In the genomic region with DNA sequence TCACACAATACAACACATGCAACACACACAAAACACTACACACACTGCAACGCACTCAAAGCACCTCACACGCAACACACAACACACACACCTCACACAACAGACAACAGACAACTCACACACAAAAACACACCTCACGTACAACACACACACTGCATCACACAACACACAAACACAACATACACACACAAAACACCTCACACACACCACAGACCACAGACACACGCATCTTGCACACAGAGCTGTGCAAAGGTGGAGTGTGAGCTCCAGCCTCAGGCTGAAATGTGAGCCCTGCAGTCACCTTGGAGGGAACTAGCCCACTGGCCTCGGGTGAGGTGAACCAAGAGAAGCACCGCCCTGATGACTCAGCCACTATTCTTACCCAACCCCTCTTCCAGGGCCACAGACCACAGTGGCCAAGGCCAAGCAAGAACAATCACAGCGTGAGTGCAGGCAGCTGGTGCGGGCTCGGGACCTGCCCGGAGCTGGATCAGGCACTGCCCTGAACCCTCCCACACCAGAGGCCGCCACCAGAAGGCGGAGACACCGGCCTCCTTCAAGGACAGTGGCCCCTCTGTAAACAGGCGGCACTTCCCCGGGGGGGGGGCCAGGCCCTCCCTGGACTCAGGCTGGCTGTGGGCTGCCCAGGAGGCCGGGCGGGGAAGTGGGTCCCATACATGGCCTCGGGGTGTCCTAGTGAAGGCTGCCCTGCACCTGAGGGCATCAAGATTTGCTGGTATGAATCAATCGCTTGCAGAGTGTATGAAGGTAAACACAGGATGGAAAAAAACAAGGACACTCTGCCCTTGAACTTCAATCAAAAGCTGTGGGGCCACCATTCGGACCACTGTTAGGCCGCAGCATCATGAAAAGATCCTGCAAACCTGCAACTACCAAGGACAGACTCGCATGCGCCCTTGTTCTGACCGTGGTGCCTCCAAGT, we compare ENCODE assay signal across 1 cellular context.
TF ChIP-seq lines count a peak whose summit lies in the region.

No MANE protein-coding gene starts in this region.

TF ChIP-seq in HepG2, 621 proteins besides CTCF, POLR2A, EP300 and RAD21 (continued from another document and continues in another):
- TF ChIP-seq SP1 (IDR thresholded peaks at IDR 0.05) (no peak), SP1 (CRISPR knock-in tag; IDR thresholded peaks at IDR 0.05) (peak; percentile 68), ZNF382 (CRISPR knock-in tag; IDR thresholded peaks at IDR 0.05; ENCODE audit: borderline replicate concordance) (no peak), ZNF83 (CRISPR knock-in tag; IDR thresholded peaks at IDR 0.05; ENCODE audit: borderline replicate concordance) (0 out of 2 replicates have a peak, but pooled peaks have one; percentile 40), HOXA5 (CRISPR knock-in tag; IDR thresholded peaks at IDR 0.05) (peak; percentile 82), NFE2L1 (CRISPR knock-in tag; IDR thresholded peaks at IDR 0.05; ENCODE audit: borderline replicate concordance) (peak; percentile 94; the same call in 1 of the 2 replicates), TBP (CRISPR knock-in tag; IDR thresholded peaks at IDR 0.05) (no peak), KDM4B (CRISPR knock-in tag; IDR thresholded peaks at IDR 0.05) (no peak), DNMT1 (CRISPR knock-in tag; IDR thresholded peaks at IDR 0.05) (peak; percentile 43; the same call in 1 of the 2 replicates), IKZF1 (IDR thresholded peaks at IDR 0.05) (no peak), ZNF501 (CRISPR knock-in tag; IDR thresholded peaks at IDR 0.05) (peak; percentile 89), ZC3H4 (CRISPR knock-in tag; IDR thresholded peaks at IDR 0.05; ENCODE audit: borderline replicate concordance) (no peak; the same call in 1 of the 2 replicates), HOXA9 (CRISPR knock-in tag; IDR thresholded peaks at IDR 0.05; ENCODE audit: borderline replicate concordance) (0 out of 2 replicates have a peak, but pooled peaks have one; percentile 7), TCF7L2 (IDR thresholded peaks at IDR 0.05; ENCODE audit: low read depth, low read length) (no peak), NRL (CRISPR knock-in tag; IDR thresholded peaks at IDR 0.05; ENCODE audit: borderline replicate concordance) (peak; percentile 80), ARNTL (CRISPR knock-in tag; IDR thresholded peaks at IDR 0.05) (peak; percentile 87), ZNF782 (CRISPR knock-in tag; IDR thresholded peaks at IDR 0.05; ENCODE audit: borderline replicate concordance) (no peak), CENPX (CRISPR knock-in tag; IDR thresholded peaks at IDR 0.05) (no peak), SP4 (CRISPR knock-in tag; IDR thresholded peaks at IDR 0.05) (0 out of 2 replicates have a peak, but pooled peaks have one; percentile 56), PRMT3 (CRISPR knock-in tag; IDR thresholded peaks at IDR 0.05; ENCODE audit: borderline replicate concordance, low read depth) (peak; percentile 51; the same call in 1 of the 2 replicates), MTF1 (CRISPR knock-in tag; IDR thresholded peaks at IDR 0.05) (no peak)
- TF ChIP-seq, protein P1, sequence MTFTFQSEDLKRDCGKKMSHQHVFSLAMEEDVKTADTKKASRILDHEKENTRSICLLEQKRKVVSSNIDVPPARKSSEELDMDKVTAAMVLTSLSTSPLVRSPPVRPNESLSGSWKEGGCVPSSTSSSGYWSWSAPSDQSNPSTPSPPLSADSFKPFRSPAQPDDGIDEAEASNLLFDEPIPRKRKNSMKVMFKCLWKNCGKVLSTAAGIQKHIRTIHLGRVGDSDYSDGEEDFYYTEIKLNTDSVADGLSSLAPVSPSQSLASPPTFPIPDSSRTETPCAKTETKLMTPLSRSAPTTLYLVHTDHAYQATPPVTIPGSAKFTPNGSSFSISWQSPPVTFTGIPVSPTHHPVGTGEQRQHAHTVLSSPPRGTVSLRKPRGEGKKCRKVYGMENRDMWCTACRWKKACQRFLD (CRISPR knock-in tag; IDR thresholded peaks at IDR 0.05; ENCODE audit: borderline replicate concordance), result no peak; the same call in 1 of the 2 replicates
- TF ChIP-seq, protein P2, sequence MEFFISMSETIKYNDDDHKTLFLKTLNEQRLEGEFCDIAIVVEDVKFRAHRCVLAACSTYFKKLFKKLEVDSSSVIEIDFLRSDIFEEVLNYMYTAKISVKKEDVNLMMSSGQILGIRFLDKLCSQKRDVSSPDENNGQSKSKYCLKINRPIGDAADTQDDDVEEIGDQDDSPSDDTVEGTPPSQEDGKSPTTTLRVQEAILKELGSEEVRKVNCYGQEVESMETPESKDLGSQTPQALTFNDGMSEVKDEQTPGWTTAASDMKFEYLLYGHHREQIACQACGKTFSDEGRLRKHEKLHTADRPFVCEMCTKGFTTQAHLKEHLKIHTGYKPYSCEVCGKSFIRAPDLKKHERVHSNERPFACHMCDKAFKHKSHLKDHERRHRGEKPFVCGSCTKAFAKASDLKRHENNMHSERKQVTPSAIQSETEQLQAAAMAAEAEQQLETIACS (CRISPR knock-in tag; IDR thresholded peaks at IDR 0.05), result no peak
- TF ChIP-seq, protein P3, sequence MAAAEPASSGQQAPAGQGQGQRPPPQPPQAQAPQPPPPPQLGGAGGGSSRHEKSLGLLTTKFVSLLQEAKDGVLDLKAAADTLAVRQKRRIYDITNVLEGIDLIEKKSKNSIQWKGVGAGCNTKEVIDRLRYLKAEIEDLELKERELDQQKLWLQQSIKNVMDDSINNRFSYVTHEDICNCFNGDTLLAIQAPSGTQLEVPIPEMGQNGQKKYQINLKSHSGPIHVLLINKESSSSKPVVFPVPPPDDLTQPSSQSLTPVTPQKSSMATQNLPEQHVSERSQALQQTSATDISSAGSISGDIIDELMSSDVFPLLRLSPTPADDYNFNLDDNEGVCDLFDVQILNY (CRISPR knock-in tag; conservative IDR thresholded peaks at IDR 0.05), result no peak
- TF ChIP-seq, protein P4, sequence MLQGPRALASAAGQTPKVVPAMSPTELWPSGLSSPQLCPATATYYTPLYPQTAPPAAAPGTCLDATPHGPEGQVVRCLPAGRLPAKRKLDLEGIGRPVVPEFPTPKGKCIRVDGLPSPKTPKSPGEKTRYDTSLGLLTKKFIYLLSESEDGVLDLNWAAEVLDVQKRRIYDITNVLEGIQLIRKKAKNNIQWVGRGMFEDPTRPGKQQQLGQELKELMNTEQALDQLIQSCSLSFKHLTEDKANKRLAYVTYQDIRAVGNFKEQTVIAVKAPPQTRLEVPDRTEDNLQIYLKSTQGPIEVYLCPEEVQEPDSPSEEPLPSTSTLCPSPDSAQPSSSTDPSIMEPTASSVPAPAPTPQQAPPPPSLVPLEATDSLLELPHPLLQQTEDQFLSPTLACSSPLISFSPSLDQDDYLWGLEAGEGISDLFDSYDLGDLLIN (CRISPR knock-in tag; IDR thresholded peaks at IDR 0.05; ENCODE audit: borderline replicate concordance), result no peak; the same call in 1 of the 2 replicates
- TF ChIP-seq, protein P5, sequence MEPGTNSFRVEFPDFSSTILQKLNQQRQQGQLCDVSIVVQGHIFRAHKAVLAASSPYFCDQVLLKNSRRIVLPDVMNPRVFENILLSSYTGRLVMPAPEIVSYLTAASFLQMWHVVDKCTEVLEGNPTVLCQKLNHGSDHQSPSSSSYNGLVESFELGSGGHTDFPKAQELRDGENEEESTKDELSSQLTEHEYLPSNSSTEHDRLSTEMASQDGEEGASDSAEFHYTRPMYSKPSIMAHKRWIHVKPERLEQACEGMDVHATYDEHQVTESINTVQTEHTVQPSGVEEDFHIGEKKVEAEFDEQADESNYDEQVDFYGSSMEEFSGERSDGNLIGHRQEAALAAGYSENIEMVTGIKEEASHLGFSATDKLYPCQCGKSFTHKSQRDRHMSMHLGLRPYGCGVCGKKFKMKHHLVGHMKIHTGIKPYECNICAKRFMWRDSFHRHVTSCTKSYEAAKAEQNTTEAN (CRISPR knock-in tag; conservative IDR thresholded peaks at IDR 0.05), result peak; percentile 99
- TF ChIP-seq, protein P6, sequence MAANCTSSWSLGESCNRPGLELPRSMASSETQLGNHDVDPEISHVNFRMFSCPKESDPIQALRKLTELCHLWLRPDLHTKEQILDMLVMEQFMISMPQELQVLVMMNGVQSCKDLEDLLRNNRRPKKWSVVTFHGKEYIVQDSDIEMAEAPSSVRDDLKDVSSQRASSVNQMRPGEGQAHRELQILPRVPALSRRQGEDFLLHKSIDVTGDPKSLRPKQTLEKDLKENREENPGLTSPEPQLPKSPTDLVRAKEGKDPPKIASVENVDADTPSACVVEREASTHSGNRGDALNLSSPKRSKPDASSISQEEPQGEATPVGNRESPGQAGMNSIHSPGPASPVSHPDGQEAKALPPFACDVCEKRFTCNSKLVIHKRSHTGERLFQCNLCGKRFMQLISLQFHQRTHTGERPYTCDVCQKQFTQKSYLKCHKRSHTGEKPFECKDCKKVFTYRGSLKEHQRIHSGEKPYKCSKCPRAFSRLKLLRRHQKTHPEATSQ (CRISPR knock-in tag; IDR thresholded peaks at IDR 0.05; ENCODE audit: borderline replicate concordance), result peak; percentile 70; the same call in 1 of the 2 replicates
- TF ChIP-seq, protein P7, sequence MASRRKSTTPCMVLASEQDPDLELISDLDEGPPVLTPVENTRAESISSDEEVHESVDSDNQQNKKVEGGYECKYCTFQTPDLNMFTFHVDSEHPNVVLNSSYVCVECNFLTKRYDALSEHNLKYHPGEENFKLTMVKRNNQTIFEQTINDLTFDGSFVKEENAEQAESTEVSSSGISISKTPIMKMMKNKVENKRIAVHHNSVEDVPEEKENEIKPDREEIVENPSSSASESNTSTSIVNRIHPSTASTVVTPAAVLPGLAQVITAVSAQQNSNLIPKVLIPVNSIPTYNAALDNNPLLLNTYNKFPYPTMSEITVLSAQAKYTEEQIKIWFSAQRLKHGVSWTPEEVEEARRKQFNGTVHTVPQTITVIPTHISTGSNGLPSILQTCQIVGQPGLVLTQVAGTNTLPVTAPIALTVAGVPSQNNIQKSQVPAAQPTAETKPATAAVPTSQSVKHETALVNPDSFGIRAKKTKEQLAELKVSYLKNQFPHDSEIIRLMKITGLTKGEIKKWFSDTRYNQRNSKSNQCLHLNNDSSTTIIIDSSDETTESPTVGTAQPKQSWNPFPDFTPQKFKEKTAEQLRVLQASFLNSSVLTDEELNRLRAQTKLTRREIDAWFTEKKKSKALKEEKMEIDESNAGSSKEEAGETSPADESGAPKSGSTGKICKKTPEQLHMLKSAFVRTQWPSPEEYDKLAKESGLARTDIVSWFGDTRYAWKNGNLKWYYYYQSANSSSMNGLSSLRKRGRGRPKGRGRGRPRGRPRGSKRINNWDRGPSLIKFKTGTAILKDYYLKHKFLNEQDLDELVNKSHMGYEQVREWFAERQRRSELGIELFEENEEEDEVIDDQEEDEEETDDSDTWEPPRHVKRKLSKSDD (CRISPR knock-in tag; IDR thresholded peaks at IDR 0.05; ENCODE audit: low read depth), result no peak; the same call in 1 of the 2 replicates
- TF ChIP-seq, protein P8, sequence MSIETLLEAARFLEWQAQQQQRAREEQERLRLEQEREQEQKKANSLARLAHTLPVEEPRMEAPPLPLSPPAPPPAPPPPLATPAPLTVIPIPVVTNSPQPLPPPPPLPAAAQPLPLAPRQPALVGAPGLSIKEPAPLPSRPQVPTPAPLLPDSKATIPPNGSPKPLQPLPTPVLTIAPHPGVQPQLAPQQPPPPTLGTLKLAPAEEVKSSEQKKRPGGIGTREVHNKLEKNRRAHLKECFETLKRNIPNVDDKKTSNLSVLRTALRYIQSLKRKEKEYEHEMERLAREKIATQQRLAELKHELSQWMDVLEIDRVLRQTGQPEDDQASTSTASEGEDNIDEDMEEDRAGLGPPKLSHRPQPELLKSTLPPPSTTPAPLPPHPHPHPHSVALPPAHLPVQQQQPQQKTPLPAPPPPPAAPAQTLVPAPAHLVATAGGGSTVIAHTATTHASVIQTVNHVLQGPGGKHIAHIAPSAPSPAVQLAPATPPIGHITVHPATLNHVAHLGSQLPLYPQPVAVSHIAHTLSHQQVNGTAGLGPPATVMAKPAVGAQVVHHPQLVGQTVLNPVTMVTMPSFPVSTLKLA (IDR thresholded peaks at IDR 0.05), result no peak; the same call in 1 of the 2 replicates
- TF ChIP-seq, protein P9, sequence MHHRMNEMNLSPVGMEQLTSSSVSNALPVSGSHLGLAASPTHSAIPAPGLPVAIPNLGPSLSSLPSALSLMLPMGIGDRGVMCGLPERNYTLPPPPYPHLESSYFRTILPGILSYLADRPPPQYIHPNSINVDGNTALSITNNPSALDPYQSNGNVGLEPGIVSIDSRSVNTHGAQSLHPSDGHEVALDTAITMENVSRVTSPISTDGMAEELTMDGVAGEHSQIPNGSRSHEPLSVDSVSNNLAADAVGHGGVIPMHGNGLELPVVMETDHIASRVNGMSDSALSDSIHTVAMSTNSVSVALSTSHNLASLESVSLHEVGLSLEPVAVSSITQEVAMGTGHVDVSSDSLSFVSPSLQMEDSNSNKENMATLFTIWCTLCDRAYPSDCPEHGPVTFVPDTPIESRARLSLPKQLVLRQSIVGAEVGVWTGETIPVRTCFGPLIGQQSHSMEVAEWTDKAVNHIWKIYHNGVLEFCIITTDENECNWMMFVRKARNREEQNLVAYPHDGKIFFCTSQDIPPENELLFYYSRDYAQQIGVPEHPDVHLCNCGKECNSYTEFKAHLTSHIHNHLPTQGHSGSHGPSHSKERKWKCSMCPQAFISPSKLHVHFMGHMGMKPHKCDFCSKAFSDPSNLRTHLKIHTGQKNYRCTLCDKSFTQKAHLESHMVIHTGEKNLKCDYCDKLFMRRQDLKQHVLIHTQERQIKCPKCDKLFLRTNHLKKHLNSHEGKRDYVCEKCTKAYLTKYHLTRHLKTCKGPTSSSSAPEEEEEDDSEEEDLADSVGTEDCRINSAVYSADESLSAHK (CRISPR knock-in tag; IDR thresholded peaks at IDR 0.05; ENCODE audit: borderline replicate concordance), result no peak
- TF ChIP-seq, protein P10, sequence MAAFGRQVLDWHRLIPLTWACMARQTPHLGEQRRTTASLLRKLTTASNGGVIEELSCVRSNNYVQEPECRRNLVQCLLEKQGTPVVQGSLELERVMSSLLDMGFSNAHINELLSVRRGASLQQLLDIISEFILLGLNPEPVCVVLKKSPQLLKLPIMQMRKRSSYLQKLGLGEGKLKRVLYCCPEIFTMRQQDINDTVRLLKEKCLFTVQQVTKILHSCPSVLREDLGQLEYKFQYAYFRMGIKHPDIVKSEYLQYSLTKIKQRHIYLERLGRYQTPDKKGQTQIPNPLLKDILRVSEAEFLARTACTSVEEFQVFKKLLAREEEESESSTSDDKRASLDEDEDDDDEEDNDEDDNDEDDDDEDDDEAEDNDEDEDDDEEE (CRISPR knock-in tag; IDR thresholded peaks at IDR 0.05), result no peak; the same call in 1 of the 2 replicates
- TF ChIP-seq, protein P11, sequence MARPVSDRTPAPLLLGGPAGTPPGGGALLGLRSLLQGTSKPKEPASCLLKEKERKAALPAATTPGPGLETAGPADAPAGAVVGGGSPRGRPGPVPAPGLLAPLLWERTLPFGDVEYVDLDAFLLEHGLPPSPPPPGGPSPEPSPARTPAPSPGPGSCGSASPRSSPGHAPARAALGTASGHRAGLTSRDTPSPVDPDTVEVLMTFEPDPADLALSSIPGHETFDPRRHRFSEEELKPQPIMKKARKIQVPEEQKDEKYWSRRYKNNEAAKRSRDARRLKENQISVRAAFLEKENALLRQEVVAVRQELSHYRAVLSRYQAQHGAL (CRISPR knock-in tag; IDR thresholded peaks at IDR 0.05; ENCODE audit: not compliant biosample characterization), result no peak
